Comparison of ENCODE assay signal across 8 cellular contexts in the genomic region with DNA sequence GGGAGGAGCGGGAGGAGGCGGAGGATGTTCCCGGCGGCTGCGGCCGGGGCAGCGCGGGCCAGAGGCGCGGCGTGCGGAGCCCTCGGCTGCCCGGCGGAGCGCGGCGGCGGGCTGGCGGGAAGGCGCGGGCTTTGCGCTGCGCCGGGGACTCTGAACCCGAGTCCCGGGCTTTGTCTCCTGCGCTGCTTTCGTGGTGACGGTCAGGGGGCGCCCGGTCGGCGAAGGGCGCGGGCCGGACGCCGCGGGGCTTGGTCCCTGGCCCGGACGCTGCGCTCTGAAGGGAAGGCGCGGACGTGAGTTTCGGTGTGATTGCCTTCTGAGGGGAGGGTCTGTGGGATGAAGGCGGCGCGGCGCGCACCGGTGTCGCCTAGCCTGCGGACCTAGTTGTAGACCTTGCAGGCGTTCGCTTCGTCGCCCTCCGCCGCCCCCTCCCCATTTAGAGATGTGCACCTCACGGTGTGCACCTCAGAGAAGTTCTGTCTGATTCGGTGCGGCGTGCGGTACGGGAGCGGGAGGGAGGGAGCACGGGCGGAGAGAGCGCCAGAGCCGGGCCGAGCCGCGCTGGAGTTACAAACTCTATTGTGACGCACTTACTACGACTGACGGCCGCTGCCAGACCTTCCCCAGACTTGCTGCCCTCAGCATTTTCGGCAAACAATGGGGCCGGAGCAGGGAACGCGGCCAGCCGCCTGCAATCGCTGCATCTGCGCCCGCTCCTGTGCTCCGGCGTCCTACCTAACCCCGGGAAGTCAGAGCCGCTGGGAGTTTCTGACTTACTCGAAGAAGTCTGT. TPM values are rescaled to one million over a fixed set of nuclear protein-coding genes. Genes with fewer than 3 reads are reported as not detected.
DNase-seq lines count a peak whose midpoint lies in the region; ATAC-seq, FAIRE-seq and TF ChIP-seq lines count a peak whose summit lies in the region.

No MANE protein-coding gene starts in this region.

- H3K9me3 ChIP-seq in adipocyte (ENCODE audit: control insufficient read depth, low read length) (peaks cover 4% of the 10 kb centered on the region), cardiac muscle cell (ENCODE audit: low read depth) (no peaks in the 10 kb centered on the region), aorta (ENCODE audit: control insufficient read depth, low read length) (no peaks in the 10 kb centered on the region)

- TF ChIP-seq CTCF in cardiac muscle cell (IDR thresholded peaks at IDR 0.05; ENCODE audit: low read depth, low read length): no peak

- no peak for FAIRE-seq in RCC 7860 (lab: Jason Lieb, UNC)

- intact Hi-C loops in aorta (cut with DNase I): no loop called here

- peak overlapping the region; percentile 86 for H3K27ac ChIP-seq in cardiac muscle cell
- H3K27ac ChIP-seq in aorta (ENCODE audit: low read depth in 1 of 2, low read length in 2 of 2): no peak overlapping the region

- H3K9ac ChIP-seq in adipocyte (ENCODE audit: low read length): peak overlapping the region; percentile 89

- H3K36me3 ChIP-seq in adipocyte (ENCODE audit: control insufficient read depth, insufficient read depth, low read length, severe bottlenecking) (peaks cover 8% of the 10 kb centered on the region), cardiac muscle cell (peaks cover 23% of the 10 kb centered on the region), aorta (ENCODE audit: control insufficient read depth in 1 of 2, insufficient read depth in 2 of 2, low read length in 1 of 2) (peaks cover 0 to 2% of the 10 kb centered on the region in 2 donors)

- H3K4me3 ChIP-seq in adipocyte (ENCODE audit: low read length): peak overlapping the region; percentile 95
- peak overlapping the region; percentile 96 for H3K4me3 ChIP-seq in cardiac muscle cell
- peak overlapping the region; percentile 28 to 50 for H3K4me3 ChIP-seq in aorta (ENCODE audit: low read length in 2 of 2)

- WGBS in aorta, 2 donors: 0% methylated on average over 62 to 92 of the region's 92 CpGs

- DNase-seq in DMS53 (lab: John Stamatoyannopoulos, UW): peak; percentile 92
- peak; percentile 65 for DNase-seq in RCC 7860 (ENCODE audit: low spot score)
- DNase-seq in adipocyte (ENCODE audit: low read depth): peak; percentile 92
- peak; percentile 84 to 93 for DNase-seq in cardiac muscle cell (ENCODE audit: low read depth in 1 of 2, low spot score in 1 of 2)
- DNase-seq in nucleus accumbens (lab: John Stamatoyannopoulos, UW): peak in 51 of 56 donors; percentile 12 to 81 (median 54)
- DNase-seq in aorta: peak; percentile 91 to 93
- DNase-seq in NCI-H187 treated with DMSO at 0.1 percent for 48 hours (lab: John Stamatoyannopoulos, UW): no peak

- peak; percentile 7 for ATAC-seq in HG03442 (IDR thresholded peaks at IDR 0.05; ENCODE audit: unreplicated experiment)
- ATAC-seq in aorta (ENCODE audit: low FRiP score): peak; percentile 80

- no peaks in the 10 kb centered on the region for H3K27me3 ChIP-seq in adipocyte (replicated peaks; ENCODE audit: control insufficient read depth, insufficient read depth, low read length)
- H3K27me3 ChIP-seq in cardiac muscle cell: peaks cover 23% of the 10 kb centered on the region
- H3K27me3 ChIP-seq in aorta (ENCODE audit: control insufficient read depth in 1 of 2, insufficient read depth in 2 of 2, low read length in 1 of 2): peaks cover 0 to 2% of the 10 kb centered on the region in 2 donors

- H3K4me1 ChIP-seq in adipocyte (ENCODE audit: control insufficient read depth, insufficient read depth, low read length) (peaks cover 9% of the 10 kb centered on the region), cardiac muscle cell (ENCODE audit: low read depth) (peaks cover 18% of the 10 kb centered on the region), aorta (ENCODE audit: control insufficient read depth in 1 of 2, insufficient read depth in 2 of 2, low read length in 2 of 2) (no peaks in the 10 kb centered on the region)

RNA-seq across cellular contexts. Expression of a gene that starts 2.1 kb away (rescaled TPM):
- total RNA-seq in cardiac muscle cell (17.3 and 32.9 TPM in 2 replicates), aorta (10 to 100 TPM in 1 of 2 donors, 1 to 10 TPM in 1; 6.9 to 14.2 TPM)
- polyA plus RNA-seq in cardiac muscle cell (9.1 and 24.4 TPM in 2 replicates), aorta (1 to 10 TPM; 2.8 to 3.8 TPM)

Comparison
In these comparisons a context has a peak if more than half of its experiments do, and no peak if none do; other contexts are left out.
1. H3K4me3 ChIP-seq: peak in every context shown above with its lines; median percentile 96 in cardiac muscle cell; 95 in adipocyte; 39 in aorta.